In the genomic region with DNA sequence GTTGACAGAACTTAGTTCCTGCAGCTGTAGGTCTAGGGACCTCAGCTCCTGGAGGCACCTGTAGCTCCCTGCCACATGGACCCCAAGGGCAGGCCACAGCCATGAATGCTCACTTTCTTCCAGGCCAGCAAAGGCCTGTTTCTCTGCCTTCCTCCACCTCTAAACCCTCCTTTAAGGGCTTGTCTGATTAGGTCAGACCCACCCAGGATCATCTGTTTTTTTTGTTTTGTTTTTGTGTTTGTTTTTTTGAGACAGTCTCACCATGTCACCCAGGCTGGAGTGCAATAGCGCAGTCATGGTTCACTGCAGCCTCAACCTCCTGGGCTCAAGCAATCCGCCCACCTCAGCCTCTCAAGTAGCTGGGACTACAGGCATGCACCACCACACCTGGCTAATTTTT, we compare ENCODE assay signal across 25 cellular contexts. TPM values are rescaled to one million over a fixed set of nuclear protein-coding genes. Genes with fewer than 3 reads are reported as not detected.
DNase-seq lines count a peak whose midpoint lies in the region; ATAC-seq, FAIRE-seq and TF ChIP-seq lines count a peak whose summit lies in the region.
"Had no signal": no experiment of that assay in that cellular context is flagged by ENCODE, and none has a peak within 500 bp of the region (broad histone marks: within the 10 kb centered on the region; RNA-seq: fewer than 3 reads in every experiment).

No MANE protein-coding gene starts in this region.

- H3K4me3 ChIP-seq in kidney (ENCODE audit: low read length in 2 of 2) (no peak overlapping the region), thyroid gland (replicated peaks in 1 of 3) (no peak overlapping the region)
- H3K4me3 ChIP-seq: BLaER1 treated with 17β-estradiol and CSF1 and Interleukin-3, amounts not matched to agents 10 nM and 100 nM; GM12878; GM23338 had no signal

- DNase-seq in DMS53 (lab: John Stamatoyannopoulos, UW) (peak; percentile 8), DMS53 treated with DMSO at 0.1 percent for 48 hours (lab: John Stamatoyannopoulos, UW; ENCODE audit: unreplicated experiment) (no peak), kidney (peak; percentile 22), kidney glomerular epithelial cell (lab: John Stamatoyannopoulos, UW) (no peak), thyroid gland (no peak)
- no peak for DNase-seq in stimulated activated naive B cell treated with anti-CD40 and anti-IgM and Interleukin-4, amounts not matched to agents 10 μg/mL and 1 μg/mL and 100 μg/mL, for 72 hours
- DNase-seq: ACHN; AML-193; BE2C; Calu3; CD4-positive, alpha-beta T cell; COR-L47; DMS79; EL; GDM1; H9; HFFc6 had no signal

- ATAC-seq in stimulated activated naive B cell treated with anti-CD40 and anti-IgM and Interleukin-4, amounts not matched to agents 10 μg/mL and 1 μg/mL and 100 μg/mL, for 72 hours (replicated peaks): no peak
- ATAC-seq: GM12878, GM23338, HCT116 had no signal

- TF ChIP-seq POLR2A in thyroid gland (IDR thresholded peaks at IDR 0.05): no peak

- peaks cover 0 to 15% of the 10 kb centered on the region in 2 donors for H3K27me3 Mint-ChIP-seq in stimulated activated naive B cell treated with anti-CD40 and anti-IgM and Interleukin-4, amounts not matched to agents 10 μg/mL and 1 μg/mL and 100 μg/mL, for 72 hours

- no peaks in the 10 kb centered on the region for H3K27me3 ChIP-seq in thyroid gland
- H3K27me3 ChIP-seq: BLaER1 treated with 17β-estradiol and CSF1 and Interleukin-3, amounts not matched to agents 10 nM and 100 nM had no signal

- no peak for FAIRE-seq in kidney (lab: Jason Lieb, UNC)
- FAIRE-seq: A204.1, GM12878, GM19239 had no signal

- peak overlapping the region; percentile 51 for H3K27ac Mint-ChIP-seq in stimulated activated naive B cell treated with anti-CD40 and anti-IgM and Interleukin-4, amounts not matched to agents 10 μg/mL and 1 μg/mL and 100 μg/mL, for 72 hours
- H3K27ac Mint-ChIP-seq: CD14-positive monocyte; CD4-positive, alpha-beta T cell; GM23338; H9; HFFc6 had no signal

- H3K4me3 Mint-ChIP-seq in stimulated activated naive B cell treated with anti-CD40 and anti-IgM and Interleukin-4, amounts not matched to agents 10 μg/mL and 1 μg/mL and 100 μg/mL, for 72 hours: no peak overlapping the region
- H3K4me3 Mint-ChIP-seq: CD14-positive monocyte; CD4-positive, alpha-beta T cell; GM23338; H9; HFFc6 had no signal

- H3K9me3 Mint-ChIP-seq in stimulated activated naive B cell treated with anti-CD40 and anti-IgM and Interleukin-4, amounts not matched to agents 10 μg/mL and 1 μg/mL and 100 μg/mL, for 72 hours: no peaks in the 10 kb centered on the region
- H3K9me3 Mint-ChIP-seq: CD14-positive monocyte; CD4-positive, alpha-beta T cell; HFFc6 had no signal

- H3K27ac ChIP-seq in kidney (ENCODE audit: low read depth in 2 of 2, low read length in 2 of 2) (no peak overlapping the region), thyroid gland (no peak overlapping the region)
- H3K27ac ChIP-seq: 22Rv1; BLaER1 treated with 17β-estradiol and CSF1 and Interleukin-3, amounts not matched to agents 10 nM and 100 nM had no signal

- H3K36me3 ChIP-seq in kidney (ENCODE audit: control insufficient read depth in 1 of 2, insufficient read depth in 2 of 2, low read length in 2 of 2): no peaks in the 10 kb centered on the region
- no peaks in the 10 kb centered on the region for H3K36me3 ChIP-seq in thyroid gland
- H3K36me3 ChIP-seq: BE2C; BLaER1 treated with 17β-estradiol and CSF1 and Interleukin-3, amounts not matched to agents 10 nM and 100 nM had no signal

- H3K4me1 Mint-ChIP-seq in stimulated activated naive B cell treated with anti-CD40 and anti-IgM and Interleukin-4, amounts not matched to agents 10 μg/mL and 1 μg/mL and 100 μg/mL, for 72 hours: no peaks in the 10 kb centered on the region
- H3K4me1 Mint-ChIP-seq: GM23338 had no signal

- H3K9me3 ChIP-seq in kidney (ENCODE audit: control insufficient read depth in 1 of 2, low read length in 2 of 2): no peaks in the 10 kb centered on the region
- H3K9me3 ChIP-seq in thyroid gland: no peaks in the 10 kb centered on the region
- H3K9me3 ChIP-seq: BE2C; BLaER1 treated with 17β-estradiol and CSF1 and Interleukin-3, amounts not matched to agents 10 nM and 100 nM had no signal

- H3K36me3 Mint-ChIP-seq in stimulated activated naive B cell treated with anti-CD40 and anti-IgM and Interleukin-4, amounts not matched to agents 10 μg/mL and 1 μg/mL and 100 μg/mL, for 72 hours: no peaks in the 10 kb centered on the region
- H3K36me3 Mint-ChIP-seq: CD14-positive monocyte had no signal

- H3K4me1 ChIP-seq in kidney (ENCODE audit: control insufficient read depth in 1 of 2, insufficient read depth in 1 of 2, low read depth in 1 of 2, low read length in 2 of 2): no peaks in the 10 kb centered on the region
- H3K4me1 ChIP-seq in thyroid gland: no peaks in the 10 kb centered on the region

- TF ChIP-seq CTCF in kidney (IDR thresholded peaks at IDR 0.05; ENCODE audit: borderline replicate concordance, extremely low read depth, insufficient read depth) (no peak), thyroid gland (IDR thresholded peaks at IDR 0.05) (no peak)

- no peak overlapping the region for H3K9ac ChIP-seq in kidney (ENCODE audit: low read length in 2 of 2)
- H3K9ac ChIP-seq: BLaER1 treated with 17β-estradiol and CSF1 and Interleukin-3, amounts not matched to agents 10 nM and 100 nM had no signal

- intact Hi-C loops in kidney (cut with DNase I): no loop called here
- intact Hi-C loops in thyroid gland (cut with DNase I): no loop called here

- WGBS in thyroid gland, 2 donors: 80 to 85% methylated on average over 2 of the region's 2 CpGs

RNA-seq across cellular contexts. Expression of gene BCAS4, which starts 11.5 kb away (rescaled TPM):
- total RNA-seq in kidney (10.6 TPM), thyroid gland (10 to 100 TPM in 3 of 4 donors, 1 to 10 TPM in 1; 6.6 to 15.7 (median 13.1) TPM)
- polyA plus RNA-seq in kidney (ENCODE audit: insufficient read depth, low read depth, low replicate concordance): 17.1 TPM

RNA-seq across cellular contexts. Expression of gene PARD6B, which starts 52.0 kb away (rescaled TPM):
- 72.0 TPM for total RNA-seq in kidney
- polyA plus RNA-seq in kidney (ENCODE audit: insufficient read depth, low read depth, low replicate concordance): 9.2 TPM
- 10 to 100 TPM; 14.3 to 18.1 (median 17.7) TPM for total RNA-seq in thyroid gland

Comparison
In these comparisons a context has a peak if more than half of its experiments do, and no peak if none do; other contexts are left out.
1. DNase-seq: peak in DMS53 (single experiment) and kidney (single experiment); none in DMS53 treated with DMSO at 0.1 percent for 48 hours (single experiment), stimulated activated naive B cell treated with anti-CD40 and anti-IgM and Interleukin-4, amounts not matched to agents 10 μg/mL and 1 μg/mL and 100 μg/mL, for 72 hours (single experiment), kidney glomerular epithelial cell (single experiment) and thyroid gland (0 of 2).